In the genomic region with DNA sequence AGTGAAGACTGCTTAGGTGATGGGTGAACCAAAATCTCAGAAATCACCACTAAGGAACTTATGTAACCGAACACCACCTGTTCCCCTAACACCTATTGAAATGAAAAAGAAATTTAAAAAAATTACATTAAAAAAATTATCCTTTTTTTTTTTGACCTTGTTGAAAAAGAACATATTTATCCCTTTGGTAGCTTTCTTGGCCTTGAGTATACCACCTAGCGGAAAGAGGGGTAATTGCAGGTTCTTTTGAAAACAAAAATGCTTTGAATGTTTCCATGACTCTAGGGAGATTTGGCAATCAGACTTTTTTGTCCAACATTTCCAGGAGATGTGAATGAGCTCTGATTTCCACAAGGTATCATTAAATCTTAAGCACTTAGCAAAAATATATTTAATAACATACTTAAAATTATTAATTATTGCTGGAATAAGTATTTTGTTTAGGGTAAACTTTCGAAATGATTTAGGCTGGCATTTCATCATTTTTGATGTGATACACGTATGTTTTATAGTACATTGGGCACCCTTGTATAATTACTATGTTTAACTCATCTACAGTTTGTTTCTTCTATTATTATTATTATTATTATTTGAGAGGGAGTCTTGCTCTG, we compare ENCODE assay signal across 8 cellular contexts. TPM values are rescaled to one million over a fixed set of nuclear protein-coding genes. Genes with fewer than 3 reads are reported as not detected.
DNase-seq lines count a peak whose midpoint lies in the region; ATAC-seq and TF ChIP-seq lines count a peak whose summit lies in the region.

No MANE protein-coding gene starts in this region.

- no peak overlapping the region for H3K9ac ChIP-seq in fibroblast of lung (ENCODE audit: insufficient read depth, low read length)

- H3K27me3 ChIP-seq in Peyer's patch: no peaks in the 10 kb centered on the region
- H3K27me3 ChIP-seq in fibroblast of lung (ENCODE audit: control insufficient read depth, insufficient read depth, low read length): no peaks in the 10 kb centered on the region

- no peak overlapping the region for H2AFZ ChIP-seq in fibroblast of lung (ENCODE audit: low read length)

- peak; percentile 32 for TF ChIP-seq CTCF in AG09309 (IDR thresholded peaks at IDR 0.05; ENCODE audit: control insufficient read depth, insufficient read depth, low read depth, low read length, missing control alignments)
- peak; percentile 59 for TF ChIP-seq CTCF in GM13977 (IDR thresholded peaks at IDR 0.05; ENCODE audit: extremely low read depth, insufficient read depth, missing control alignments)
- peak; percentile 46 to 77 (median 70) for TF ChIP-seq CTCF in Peyer's patch (IDR thresholded peaks at IDR 0.05)
- peak; percentile 42 to 73 for TF ChIP-seq CTCF in fibroblast of lung (conservative IDR thresholded peaks at IDR 0.05 in 1 of 2, IDR thresholded peaks at IDR 0.05 in 1 of 2; ENCODE audit: low read depth in 1 of 2, low read length in 2 of 2)
- peak; percentile 65 for TF ChIP-seq CTCF in retinal pigment epithelial cell (conservative IDR thresholded peaks at IDR 0.05; ENCODE audit: low read depth, low read length)

- TF ChIP-seq POLR2A in Peyer's patch (IDR thresholded peaks at IDR 0.05): no peak

- H3K9me3 ChIP-seq in Peyer's patch (no peaks in the 10 kb centered on the region), fibroblast of lung (ENCODE audit: control insufficient read depth, insufficient read depth, low read depth, low read length) (no peaks in the 10 kb centered on the region)

- H3K27ac ChIP-seq in Peyer's patch (no peak overlapping the region), fibroblast of lung (ENCODE audit: insufficient read depth, low read length) (no peak overlapping the region)

- H3K36me3 ChIP-seq in Peyer's patch: no peaks in the 10 kb centered on the region
- H3K36me3 ChIP-seq in fibroblast of lung (ENCODE audit: control insufficient read depth, insufficient read depth, low read length): no peaks in the 10 kb centered on the region

- in situ Hi-C loops in GM13977 (cut with MboI; ENCODE audit: low pct_unique_long_range_greater_than_20kb, low sequenced_read_pairs, unreplicated experiment): no loop called here

- no peak overlapping the region for H3K4me2 ChIP-seq in fibroblast of lung (ENCODE audit: extremely low read depth, insufficient read depth, low read length)

- H3K4me1 ChIP-seq in Peyer's patch (no peaks in the 10 kb centered on the region), fibroblast of lung (ENCODE audit: control insufficient read depth, extremely low read depth, insufficient read depth, low read length) (no peaks in the 10 kb centered on the region)

- no peak for ATAC-seq in HG03175 (IDR thresholded peaks at IDR 0.05; ENCODE audit: unreplicated experiment)

- no peaks in the 10 kb centered on the region for H3K79me2 ChIP-seq in fibroblast of lung (ENCODE audit: control insufficient read depth, insufficient read depth, low read length)

- no peaks in the 10 kb centered on the region for H4K20me1 ChIP-seq in fibroblast of lung (ENCODE audit: control insufficient read depth, extremely low read depth, insufficient read depth, low read length)

- DNase-seq in AG09309 (ENCODE audit: low read depth): no peak
- peak; percentile 44 for DNase-seq in GM13977 (ENCODE audit: low spot score)
- DNase-seq in Peyer's patch: no peak
- peak; percentile 3 to 58 for DNase-seq in fibroblast of lung (ENCODE audit: low read depth in 2 of 2)
- peak; percentile 3 for DNase-seq in retinal pigment epithelial cell (ENCODE audit: low read depth)
- DNase-seq in NCI-H2227 treated with DMSO at 0.1 percent for 48 hours (lab: John Stamatoyannopoulos, UW): no peak
- no peak for DNase-seq in NCI-H510A (lab: John Stamatoyannopoulos, UW)

- H3K4me3 ChIP-seq in AG09309 (ENCODE audit: control insufficient read depth, low read depth, low read length): no peak overlapping the region
- no peak overlapping the region for H3K4me3 ChIP-seq in Peyer's patch
- no peak overlapping the region for H3K4me3 ChIP-seq in fibroblast of lung (replicated peaks in 1 of 4; ENCODE audit: control extremely low read depth in 1 of 4, insufficient read depth in 1 of 4, low read depth in 3 of 4, low read length in 4 of 4)
- H3K4me3 ChIP-seq in retinal pigment epithelial cell (ENCODE audit: low read length): no peak overlapping the region

RNA-seq across cellular contexts. Expression of gene ELMO1, which starts 47.0 kb away (rescaled TPM):
- 100 to 1,000 TPM in 1 of 4 donors, 10 to 100 TPM in 3; 43.1 to 381 (median 72.2) TPM for total RNA-seq in Peyer's patch
- 0.50 and 1.5 TPM in 2 replicates for total RNA-seq in fibroblast of lung
- polyA plus RNA-seq in fibroblast of lung: 0.12 TPM in 1 of 2 replicates, not detected in the other
- 0.10 and 0.31 TPM in 2 replicates for polyA plus RNA-seq in fibroblast of lung (2012)
- polyA minus RNA-seq in fibroblast of lung (ENCODE audit: low replicate concordance): not detected in 2 replicates

Comparison
In these comparisons a context has a peak if more than half of its experiments do, and no peak if none do; other contexts are left out.
1. DNase-seq: peak in GM13977 (single experiment), fibroblast of lung (2 of 2) and retinal pigment epithelial cell (single experiment); none in AG09309 (single experiment), Peyer's patch (0 of 3), NCI-H2227 treated with DMSO at 0.1 percent for 48 hours (single experiment) and NCI-H510A (single experiment).
2. RNA of gene ELMO1, which starts 47.0 kb away (total RNA-seq): 43.1 to 381 TPM in Peyer's patch; 0.50 to 1.5 TPM in fibroblast of lung; every median in the first group is over 10 times any median in the second.
3. Peak in every context shown above with its lines, with median percentiles within 50 percentile points of each other: CTCF ChIP-seq.